16 cellular contexts compared by ENCODE assay signal in the genomic region with DNA sequence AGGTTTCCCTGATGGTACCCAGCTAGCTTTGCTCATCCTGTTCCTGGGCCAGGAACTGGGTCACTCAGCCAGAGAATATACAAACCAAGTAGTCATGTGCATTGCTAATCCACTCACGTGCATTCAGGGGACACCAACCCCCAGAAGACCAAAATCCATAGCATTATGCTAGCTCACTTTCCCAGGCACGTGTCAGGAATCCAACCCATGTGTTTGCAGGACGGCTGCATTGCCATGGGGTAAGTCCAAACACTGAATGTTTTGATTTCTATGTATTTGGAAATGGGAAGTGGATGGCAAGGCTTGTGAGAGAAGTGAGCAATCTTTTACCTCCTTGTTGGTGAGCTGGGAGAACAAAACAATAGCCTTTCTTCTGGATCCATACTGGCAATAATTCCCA.
DNase-seq lines count a peak whose midpoint lies in the region; ATAC-seq and TF ChIP-seq lines count a peak whose summit lies in the region.
"Had no signal": no experiment of that assay in that cellular context is flagged by ENCODE, and none has a peak within 500 bp of the region (broad histone marks: within the 10 kb centered on the region; RNA-seq: fewer than 3 reads in every experiment).

No MANE protein-coding gene starts in this region.

- no peak for DNase-seq in Right ventricle myocardium superior
- DNase-seq in left ventricle myocardium superior: no peak
- peak; percentile 12 for DNase-seq in adipocyte (ENCODE audit: low read depth)
- no peak for DNase-seq in lower lobe of right lung
- DNase-seq in head of caudate nucleus: no peak
- no peak for DNase-seq in GM10266 (ENCODE audit: extremely low spot score)
- no peak for DNase-seq in T1000 (lab: John Stamatoyannopoulos, UW)
- DNase-seq in stimulated activated CD4-positive, alpha-beta T cell treated with anti-CD3 and anti-CD28 coated beads, Interleukin-15, amount 100 ng/mL, for 24 hours: no peak
- DNase-seq: central memory CD4-positive, alpha-beta T cell; DMS 273 treated with DMSO at 0.1 percent for 48 hours; H9; NCI-H1436 treated with DMSO at 0.1 percent for 48 hours; NCI-H446; stimulated activated CD4-positive, alpha-beta T cell treated with anti-CD3 and anti-CD28 coated beads, Interleukin-2, amount 100 ng/mL, for 48 hours; WERI-Rb-1 had no signal

- no peak overlapping the region for H3K4me3 ChIP-seq in adipocyte (ENCODE audit: low read length)
- H3K4me3 ChIP-seq in lower lobe of right lung: no peak overlapping the region
- H3K4me3 ChIP-seq: A549 had no signal

- H3K9me3 ChIP-seq in adipocyte (ENCODE audit: control insufficient read depth, low read length) (no peaks in the 10 kb centered on the region), lower lobe of right lung (no peaks in the 10 kb centered on the region)
- H3K9me3 ChIP-seq: A549 had no signal

- TF ChIP-seq CTCF in lower lobe of right lung (IDR thresholded peaks at IDR 0.05) (no peak), GM10266 (IDR thresholded peaks at IDR 0.05; ENCODE audit: control insufficient read depth, insufficient read depth, low read depth, missing control alignments) (no peak)

- H3K36me3 ChIP-seq in adipocyte (ENCODE audit: control insufficient read depth, insufficient read depth, low read length, severe bottlenecking) (peaks cover 10% of the 10 kb centered on the region), lower lobe of right lung (no peaks in the 10 kb centered on the region)
- H3K36me3 ChIP-seq: WERI-Rb-1 had no signal

- H3K27ac ChIP-seq in lower lobe of right lung: peak overlapping the region; percentile 49
- H3K27ac ChIP-seq: A549, WERI-Rb-1 had no signal

- peaks cover 26% of the 10 kb centered on the region for H3K4me1 ChIP-seq in adipocyte (ENCODE audit: control insufficient read depth, insufficient read depth, low read length)
- peaks cover 11% of the 10 kb centered on the region for H3K4me1 ChIP-seq in lower lobe of right lung

- no peaks in the 10 kb centered on the region for H3K27me3 ChIP-seq in adipocyte (replicated peaks; ENCODE audit: control insufficient read depth, insufficient read depth, low read length)
- H3K27me3 ChIP-seq in lower lobe of right lung (ENCODE audit: low read depth): no peaks in the 10 kb centered on the region

- intact Hi-C loops in Right ventricle myocardium superior (cut with DNase I): no loop called here
- intact Hi-C loops in left ventricle myocardium superior (cut with micrococcal nuclease): no loop called here
- intact Hi-C loops in lower lobe of right lung (cut with DNase I): no loop called here
- intact Hi-C loops in head of caudate nucleus (cut with DNase I): no loop called here

- no peak overlapping the region for H3K9ac ChIP-seq in adipocyte (ENCODE audit: low read length)

- ATAC-seq in Right ventricle myocardium superior (ENCODE audit: poor library complexity): peak; percentile 33
- no peak for ATAC-seq in left ventricle myocardium superior
- ATAC-seq in lower lobe of right lung: peak in 1 of 2 donors; percentile 26
- ATAC-seq: A549 had no signal
